37 cellular contexts compared by ENCODE assay signal in genomic region chr12:84166812-84167211, GRCh38.
"Had no signal": no experiment of that assay in that cellular context is flagged by ENCODE, and none has a peak within 500 bp of the region (broad histone marks: within the 10 kb centered on the region; RNA-seq: fewer than 3 reads in every experiment).

No MANE protein-coding gene starts in this region.

- H3K4me3 ChIP-seq: cardiac muscle cell, colonic mucosa, K562, SJCRH30, SK-N-MC had no signal

- H3K27me3 ChIP-seq: brain microvascular endothelial cell, cardiac muscle cell, colonic mucosa, SJCRH30 had no signal

- H3K9me3 ChIP-seq: colonic mucosa, SJCRH30 had no signal

- ATAC-seq: activated CD8-positive, alpha-beta memory T cell treated with anti-CD3 and anti-CD28 coated beads, Interleukin-2, amount 10 ng/mL, durations not matched to agents 7 days and 5 days; K562 had no signal

- DNase-seq: activated B cell treated with CpG ODN at 0.5 μM for 24 hours; activated CD4-positive, alpha-beta memory T cell treated with anti-CD3 and anti-CD28 coated beads for 36 hours; activated CD4-positive, alpha-beta T cell treated with anti-CD3 and anti-CD28 coated beads for 4 hours; activated CD4-positive, alpha-beta T cell treated with anti-CD3 and anti-CD28 coated beads, Interleukin-2, amount 50 U/mL, for 1 hour; activated CD4-positive, CD25-positive, alpha-beta regulatory T cell treated with anti-CD3 and anti-CD28 coated beads, Interleukin-2, amount 50 U/mL, for 72 hours; activated CD8-positive, alpha-beta memory T cell treated with anti-CD3 and anti-CD28 coated beads for 24 hours; activated CD8-positive, alpha-beta memory T cell treated with anti-CD3 and anti-CD28 coated beads, Interleukin-2, amount 10 ng/mL, durations not matched to agents 7 days and 5 days; activated CD8-positive, alpha-beta memory T cell treated with anti-CD3 and anti-CD28 coated beads, Interleukin-2, amount 50 U/mL, for 48 hours; activated effector memory CD4-positive, alpha-beta T cell treated with anti-CD3 and anti-CD28 coated beads, Interleukin-2, amount 50 U/mL, for 16 hours; activated naive CD4-positive, alpha-beta T cell; activated naive CD4-positive, alpha-beta T cell treated with anti-CD3 and anti-CD28 coated beads, Interleukin-2, amount 50 U/mL, for 16 hours; activated naive CD8-positive, alpha-beta T cell treated with anti-CD3 and anti-CD28 coated beads for 36 hours; activated T-cell treated with anti-CD3 and anti-CD28 coated beads, Interleukin-2, amount 50 U/mL, for 48 hours; amniotic stem cell; aorta; brain microvascular endothelial cell; colonic mucosa; NCI-H1048; NCI-H1105 treated with DMSO at 0.1 percent for 48 hours; NCI-H1436; NCI-H187; NCI-H2029 treated with DMSO at 0.1 percent for 48 hours; NCI-H2107; NCI-H2171; NCI-H345; NCI-H510A; NCI-H526; Right ventricle myocardium superior; SJCRH30; SW 1271; T-helper 1 cell; T-helper 2 cell; T-helper 9 cell had no signal

- H3K36me3 ChIP-seq: brain microvascular endothelial cell, cardiac muscle cell, colonic mucosa, SJCRH30 had no signal

- H3K27ac ChIP-seq: brain microvascular endothelial cell, cardiac muscle cell, colonic mucosa, SJCRH30, SK-N-MC, VCaP had no signal
